In the genomic region with DNA sequence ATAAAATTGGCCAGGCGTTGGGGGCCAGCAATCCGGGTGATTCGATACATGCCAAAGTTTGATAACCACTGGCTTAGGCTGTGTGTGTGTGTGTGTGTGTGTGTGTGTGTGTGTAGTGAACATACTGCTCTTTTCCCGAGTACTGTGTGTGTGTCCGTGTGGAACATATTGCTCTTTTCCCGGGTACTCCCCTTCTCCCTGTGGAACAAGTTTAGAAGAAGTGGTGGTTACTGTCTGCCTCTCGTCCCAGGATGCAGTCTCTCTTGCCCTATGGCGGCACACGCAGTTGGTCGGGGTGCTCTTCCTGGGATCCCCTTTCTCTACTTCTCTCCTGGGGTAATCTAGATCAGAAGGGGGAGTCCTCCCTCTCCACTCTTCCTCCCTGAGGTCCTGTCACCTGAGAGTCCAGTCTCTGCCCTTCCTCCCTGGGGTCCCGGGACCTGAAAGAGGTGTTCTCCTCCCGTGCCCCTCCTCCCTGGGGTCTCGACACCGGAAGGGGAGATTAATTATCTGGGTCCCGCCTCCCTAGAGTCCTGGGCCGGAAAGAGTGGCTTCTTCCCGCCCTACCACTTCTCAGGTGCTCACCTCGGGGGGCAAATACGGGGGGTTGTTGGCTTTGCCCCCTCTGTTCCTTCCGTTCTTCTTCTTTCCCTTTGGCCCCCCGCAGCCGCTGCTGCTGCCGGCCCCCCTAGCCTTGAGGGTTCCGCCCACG, we compare ENCODE assay signal across 1 cellular context.
TF ChIP-seq lines count a peak whose summit lies in the region.

No MANE protein-coding gene starts in this region.

TF ChIP-seq in HEK293, 187 proteins besides CTCF, POLR2A, EP300 and RAD21 (continued from another document and continues in another):
- TF ChIP-seq ZSCAN30 (tag by site-specific recombination; IDR thresholded peaks at IDR 0.05), result no peak
- TF ChIP-seq, protein P1, sequence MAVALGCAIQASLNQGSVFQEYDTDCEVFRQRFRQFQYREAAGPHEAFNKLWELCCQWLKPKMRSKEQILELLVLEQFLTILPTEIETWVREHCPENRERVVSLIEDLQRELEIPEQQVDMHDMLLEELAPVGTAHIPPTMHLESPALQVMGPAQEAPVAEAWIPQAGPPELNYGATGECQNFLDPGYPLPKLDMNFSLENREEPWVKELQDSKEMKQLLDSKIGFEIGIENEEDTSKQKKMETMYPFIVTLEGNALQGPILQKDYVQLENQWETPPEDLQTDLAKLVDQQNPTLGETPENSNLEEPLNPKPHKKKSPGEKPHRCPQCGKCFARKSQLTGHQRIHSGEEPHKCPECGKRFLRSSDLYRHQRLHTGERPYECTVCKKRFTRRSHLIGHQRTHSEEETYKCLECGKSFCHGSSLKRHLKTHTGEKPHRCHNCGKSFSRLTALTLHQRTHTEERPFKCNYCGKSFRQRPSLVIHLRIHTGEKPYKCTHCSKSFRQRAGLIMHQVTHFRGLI (tag by site-specific recombination; IDR thresholded peaks at IDR 0.05), result peak; percentile 31; the same call in 1 of the 2 replicates
- TF ChIP-seq ZBTB21 (tag by site-specific recombination; IDR thresholded peaks at IDR 0.05), result no peak
- no peak for TF ChIP-seq ZNF174 (tag by site-specific recombination; IDR thresholded peaks at IDR 0.05)
- peak; percentile 55; the same call in 1 of the 2 replicates for TF ChIP-seq ZBTB7A (tag by site-specific recombination; IDR thresholded peaks at IDR 0.05; ENCODE audit: low read depth)
- TF ChIP-seq ZNF624 (tag by site-specific recombination; IDR thresholded peaks at IDR 0.05), result no peak
- TF ChIP-seq KLF9 (tag by site-specific recombination; IDR thresholded peaks at IDR 0.05; ENCODE audit: low read depth), result no peak; the same call in 1 of the 2 replicates
- TF ChIP-seq ZXDB (tag by site-specific recombination; IDR thresholded peaks at IDR 0.05), result peak; percentile 44
- TF ChIP-seq ZNF133 (tag by site-specific recombination; IDR thresholded peaks at IDR 0.05), result no peak
- no peak for TF ChIP-seq ZNF585B (tag by site-specific recombination; IDR thresholded peaks at IDR 0.05)
- no peak for TF ChIP-seq ZNF777 (tag by site-specific recombination; IDR thresholded peaks at IDR 0.05; ENCODE audit: borderline replicate concordance)
- TF ChIP-seq, protein P2, sequence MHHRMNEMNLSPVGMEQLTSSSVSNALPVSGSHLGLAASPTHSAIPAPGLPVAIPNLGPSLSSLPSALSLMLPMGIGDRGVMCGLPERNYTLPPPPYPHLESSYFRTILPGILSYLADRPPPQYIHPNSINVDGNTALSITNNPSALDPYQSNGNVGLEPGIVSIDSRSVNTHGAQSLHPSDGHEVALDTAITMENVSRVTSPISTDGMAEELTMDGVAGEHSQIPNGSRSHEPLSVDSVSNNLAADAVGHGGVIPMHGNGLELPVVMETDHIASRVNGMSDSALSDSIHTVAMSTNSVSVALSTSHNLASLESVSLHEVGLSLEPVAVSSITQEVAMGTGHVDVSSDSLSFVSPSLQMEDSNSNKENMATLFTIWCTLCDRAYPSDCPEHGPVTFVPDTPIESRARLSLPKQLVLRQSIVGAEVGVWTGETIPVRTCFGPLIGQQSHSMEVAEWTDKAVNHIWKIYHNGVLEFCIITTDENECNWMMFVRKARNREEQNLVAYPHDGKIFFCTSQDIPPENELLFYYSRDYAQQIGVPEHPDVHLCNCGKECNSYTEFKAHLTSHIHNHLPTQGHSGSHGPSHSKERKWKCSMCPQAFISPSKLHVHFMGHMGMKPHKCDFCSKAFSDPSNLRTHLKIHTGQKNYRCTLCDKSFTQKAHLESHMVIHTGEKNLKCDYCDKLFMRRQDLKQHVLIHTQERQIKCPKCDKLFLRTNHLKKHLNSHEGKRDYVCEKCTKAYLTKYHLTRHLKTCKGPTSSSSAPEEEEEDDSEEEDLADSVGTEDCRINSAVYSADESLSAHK (tag by site-specific recombination; IDR thresholded peaks at IDR 0.05), result no peak
- TF ChIP-seq ZNF169 (tag by site-specific recombination; IDR thresholded peaks at IDR 0.05), result no peak
- TF ChIP-seq ZNF654 (tag by site-specific recombination; IDR thresholded peaks at IDR 0.05; ENCODE audit: low read depth), result no peak
- TF ChIP-seq ZNF704 (tag by site-specific recombination; IDR thresholded peaks at IDR 0.05), result no peak
- TF ChIP-seq ZNF157 (tag by site-specific recombination; IDR thresholded peaks at IDR 0.05), result no peak
- TF ChIP-seq, protein P3, sequence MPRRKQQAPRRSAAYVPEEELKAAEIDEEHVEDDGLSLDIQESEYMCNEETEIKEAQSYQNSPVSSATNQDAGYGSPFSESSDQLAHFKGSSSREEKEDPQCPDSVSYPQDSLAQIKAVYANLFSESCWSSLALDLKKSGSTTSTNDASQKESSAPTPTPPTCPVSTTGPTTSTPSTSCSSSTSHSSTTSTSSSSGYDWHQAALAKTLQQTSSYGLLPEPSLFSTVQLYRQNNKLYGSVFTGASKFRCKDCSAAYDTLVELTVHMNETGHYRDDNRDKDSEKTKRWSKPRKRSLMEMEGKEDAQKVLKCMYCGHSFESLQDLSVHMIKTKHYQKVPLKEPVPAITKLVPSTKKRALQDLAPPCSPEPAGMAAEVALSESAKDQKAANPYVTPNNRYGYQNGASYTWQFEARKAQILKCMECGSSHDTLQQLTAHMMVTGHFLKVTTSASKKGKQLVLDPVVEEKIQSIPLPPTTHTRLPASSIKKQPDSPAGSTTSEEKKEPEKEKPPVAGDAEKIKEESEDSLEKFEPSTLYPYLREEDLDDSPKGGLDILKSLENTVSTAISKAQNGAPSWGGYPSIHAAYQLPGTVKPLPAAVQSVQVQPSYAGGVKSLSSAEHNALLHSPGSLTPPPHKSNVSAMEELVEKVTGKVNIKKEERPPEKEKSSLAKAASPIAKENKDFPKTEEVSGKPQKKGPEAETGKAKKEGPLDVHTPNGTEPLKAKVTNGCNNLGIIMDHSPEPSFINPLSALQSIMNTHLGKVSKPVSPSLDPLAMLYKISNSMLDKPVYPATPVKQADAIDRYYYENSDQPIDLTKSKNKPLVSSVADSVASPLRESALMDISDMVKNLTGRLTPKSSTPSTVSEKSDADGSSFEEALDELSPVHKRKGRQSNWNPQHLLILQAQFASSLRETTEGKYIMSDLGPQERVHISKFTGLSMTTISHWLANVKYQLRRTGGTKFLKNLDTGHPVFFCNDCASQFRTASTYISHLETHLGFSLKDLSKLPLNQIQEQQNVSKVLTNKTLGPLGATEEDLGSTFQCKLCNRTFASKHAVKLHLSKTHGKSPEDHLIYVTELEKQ (tag by site-specific recombination; IDR thresholded peaks at IDR 0.05; ENCODE audit: borderline replicate concordance), result no peak
- peak; percentile 90 for TF ChIP-seq ZSCAN4 (tag by site-specific recombination; IDR thresholded peaks at IDR 0.05)
- TF ChIP-seq ZNF548 (tag by site-specific recombination; IDR thresholded peaks at IDR 0.05), result no peak
- no peak for TF ChIP-seq ZNF350 (tag by site-specific recombination; IDR thresholded peaks at IDR 0.05)
- TF ChIP-seq HIC1 (tag by site-specific recombination; IDR thresholded peaks at IDR 0.05), result no peak
- TF ChIP-seq ZNF302 (tag by site-specific recombination; IDR thresholded peaks at IDR 0.05; ENCODE audit: low read depth), result no peak
- no peak for TF ChIP-seq ZBTB1 (tag by site-specific recombination; IDR thresholded peaks at IDR 0.05)
- TF ChIP-seq, protein P4, sequence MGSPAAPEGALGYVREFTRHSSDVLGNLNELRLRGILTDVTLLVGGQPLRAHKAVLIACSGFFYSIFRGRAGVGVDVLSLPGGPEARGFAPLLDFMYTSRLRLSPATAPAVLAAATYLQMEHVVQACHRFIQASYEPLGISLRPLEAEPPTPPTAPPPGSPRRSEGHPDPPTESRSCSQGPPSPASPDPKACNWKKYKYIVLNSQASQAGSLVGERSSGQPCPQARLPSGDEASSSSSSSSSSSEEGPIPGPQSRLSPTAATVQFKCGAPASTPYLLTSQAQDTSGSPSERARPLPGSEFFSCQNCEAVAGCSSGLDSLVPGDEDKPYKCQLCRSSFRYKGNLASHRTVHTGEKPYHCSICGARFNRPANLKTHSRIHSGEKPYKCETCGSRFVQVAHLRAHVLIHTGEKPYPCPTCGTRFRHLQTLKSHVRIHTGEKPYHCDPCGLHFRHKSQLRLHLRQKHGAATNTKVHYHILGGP (tag by site-specific recombination; IDR thresholded peaks at IDR 0.05), result no peak
- TF ChIP-seq ZNF558 (tag by site-specific recombination; IDR thresholded peaks at IDR 0.05), result no peak
- TF ChIP-seq, protein P5, sequence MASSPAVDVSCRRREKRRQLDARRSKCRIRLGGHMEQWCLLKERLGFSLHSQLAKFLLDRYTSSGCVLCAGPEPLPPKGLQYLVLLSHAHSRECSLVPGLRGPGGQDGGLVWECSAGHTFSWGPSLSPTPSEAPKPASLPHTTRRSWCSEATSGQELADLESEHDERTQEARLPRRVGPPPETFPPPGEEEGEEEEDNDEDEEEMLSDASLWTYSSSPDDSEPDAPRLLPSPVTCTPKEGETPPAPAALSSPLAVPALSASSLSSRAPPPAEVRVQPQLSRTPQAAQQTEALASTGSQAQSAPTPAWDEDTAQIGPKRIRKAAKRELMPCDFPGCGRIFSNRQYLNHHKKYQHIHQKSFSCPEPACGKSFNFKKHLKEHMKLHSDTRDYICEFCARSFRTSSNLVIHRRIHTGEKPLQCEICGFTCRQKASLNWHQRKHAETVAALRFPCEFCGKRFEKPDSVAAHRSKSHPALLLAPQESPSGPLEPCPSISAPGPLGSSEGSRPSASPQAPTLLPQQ (tag by site-specific recombination; IDR thresholded peaks at IDR 0.05), result 0 out of 2 replicates have a peak, but pooled peaks have one; percentile 32
- 0 out of 2 replicates have a peak, but pooled peaks have one; percentile 36 for TF ChIP-seq GLI4 (tag by site-specific recombination; IDR thresholded peaks at IDR 0.05)
- TF ChIP-seq, protein P6, sequence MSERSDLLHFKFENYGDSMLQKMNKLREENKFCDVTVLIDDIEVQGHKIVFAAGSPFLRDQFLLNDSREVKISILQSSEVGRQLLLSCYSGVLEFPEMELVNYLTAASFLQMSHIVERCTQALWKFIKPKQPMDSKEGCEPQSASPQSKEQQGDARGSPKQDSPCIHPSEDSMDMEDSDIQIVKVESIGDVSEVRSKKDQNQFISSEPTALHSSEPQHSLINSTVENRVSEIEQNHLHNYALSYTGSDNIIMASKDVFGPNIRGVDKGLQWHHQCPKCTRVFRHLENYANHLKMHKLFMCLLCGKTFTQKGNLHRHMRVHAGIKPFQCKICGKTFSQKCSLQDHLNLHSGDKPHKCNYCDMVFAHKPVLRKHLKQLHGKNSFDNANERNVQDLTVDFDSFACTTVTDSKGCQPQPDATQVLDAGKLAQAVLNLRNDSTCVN (tag by site-specific recombination; optimal IDR thresholded peaks at IDR 0.05), result no peak
- TF ChIP-seq ZNF311 (tag by site-specific recombination; IDR thresholded peaks at IDR 0.05; ENCODE audit: borderline replicate concordance), result no peak
- no peak for TF ChIP-seq ZNF112 (tag by site-specific recombination; IDR thresholded peaks at IDR 0.05)
- peak; percentile 96 for TF ChIP-seq GLIS2 (tag by site-specific recombination; IDR thresholded peaks at IDR 0.05)
- no peak for TF ChIP-seq PBX3 (CRISPR knock-in tag; IDR thresholded peaks at IDR 0.05)
- TF ChIP-seq ZNF561 (tag by site-specific recombination; IDR thresholded peaks at IDR 0.05; ENCODE audit: borderline replicate concordance), result no peak; the same call in 1 of the 2 replicates
- TF ChIP-seq ZNF239 (tag by site-specific recombination; IDR thresholded peaks at IDR 0.05), result no peak
- TF ChIP-seq ZNF529 (tag by site-specific recombination; IDR thresholded peaks at IDR 0.05; ENCODE audit: insufficient replicate concordance), result no peak
- TF ChIP-seq TRIM28 (IDR thresholded peaks at IDR 0.05; ENCODE audit: borderline replicate concordance, low read length), result no peak; the same call in 1 of the 2 replicates
- no peak; the same call in 1 of the 2 replicates for TF ChIP-seq ZNF623 (tag by site-specific recombination; IDR thresholded peaks at IDR 0.05)
- no peak for TF ChIP-seq ZNF274 (IDR thresholded peaks at IDR 0.05; ENCODE audit: low read length)
- no peak for TF ChIP-seq ZNF274 (tag by site-specific recombination; IDR thresholded peaks at IDR 0.05; ENCODE audit: borderline replicate concordance)
- TF ChIP-seq ZNF19 (tag by site-specific recombination; IDR thresholded peaks at IDR 0.05; ENCODE audit: low read depth), result no peak
- no peak for TF ChIP-seq SETDB1 (IDR thresholded peaks at IDR 0.05; ENCODE audit: insufficient read length, low read length)
- TF ChIP-seq ZBTB48 (tag by site-specific recombination; IDR thresholded peaks at IDR 0.05), result 0 out of 2 replicates have a peak, but pooled peaks have one; percentile 12
